9 cellular contexts compared by ENCODE assay signal in genomic region chr4:38523524-38524448, GRCh38.
DNase-seq lines count a peak whose midpoint lies in the region; ATAC-seq and TF ChIP-seq lines count a peak whose summit lies in the region.
"Had no signal": no experiment of that assay in that cellular context is flagged by ENCODE, and none has a peak within 500 bp of the region (broad histone marks: within the 10 kb centered on the region; RNA-seq: fewer than 3 reads in every experiment).

No MANE protein-coding gene starts in this region.

- WGBS in transverse colon (ENCODE audit: low coverage in 1 of 2), 2 donors: 68 to 71% methylated on average over 8 to 16 of the region's 16 CpGs

- in situ Hi-C loops in transverse colon (cut with MboI; ENCODE audit: low pct_ligation_motif_present in 1 of 4, low pct_unique_long_range_greater_than_20kb in 1 of 4, low sequenced_read_pairs in 3 of 4): no loop called here

- H3K4me3 Mint-ChIP-seq in activated naive CD8-positive, alpha-beta T cell: no peak overlapping the region
- no peak overlapping the region for H3K4me3 Mint-ChIP-seq in activated naive CD8-positive, alpha-beta T cell treated with anti-CD3 and anti-CD28 coated beads for 36 hours
- H3K4me3 Mint-ChIP-seq in immature natural killer cell: peak overlapping the region; percentile 36 to 86 (median 74)
- H3K4me3 Mint-ChIP-seq: neural crest cell had no signal

- H3K27ac ChIP-seq in transverse colon: no peak overlapping the region

- peaks cover 0 to 6% (median 3%) of the 10 kb centered on the region in 4 donors for H3K4me1 ChIP-seq in transverse colon

- peak overlapping the region; percentile 61 for H3K27ac Mint-ChIP-seq in activated naive CD8-positive, alpha-beta T cell
- no peak overlapping the region for H3K27ac Mint-ChIP-seq in activated naive CD8-positive, alpha-beta T cell treated with anti-CD3 and anti-CD28 coated beads for 36 hours
- H3K27ac Mint-ChIP-seq in immature natural killer cell: peak overlapping the region; percentile 12 to 84 (median 74)

- H3K36me3 Mint-ChIP-seq in activated naive CD8-positive, alpha-beta T cell: peaks cover 15% of the 10 kb centered on the region
- H3K36me3 Mint-ChIP-seq in activated naive CD8-positive, alpha-beta T cell treated with anti-CD3 and anti-CD28 coated beads for 36 hours: peaks cover 14% of the 10 kb centered on the region
- H3K36me3 Mint-ChIP-seq in immature natural killer cell: peaks cover 4 to 26% (median 12%) of the 10 kb centered on the region in 3 donors

- H3K27me3 ChIP-seq in transverse colon: no peaks in the 10 kb centered on the region

- H3K9me3 Mint-ChIP-seq in activated naive CD8-positive, alpha-beta T cell (ENCODE audit: low read depth): no peaks in the 10 kb centered on the region
- H3K9me3 Mint-ChIP-seq in activated naive CD8-positive, alpha-beta T cell treated with anti-CD3 and anti-CD28 coated beads for 36 hours: peaks cover 3% of the 10 kb centered on the region
- no peaks in the 10 kb centered on the region for H3K9me3 Mint-ChIP-seq in immature natural killer cell

- no peaks in the 10 kb centered on the region for H3K36me3 ChIP-seq in transverse colon

- TF ChIP-seq CTCF in transverse colon (IDR thresholded peaks at IDR 0.05): no peak

- intact Hi-C loops in transverse colon (cut with DNase I; ENCODE audit: low total_unique reads): no loop called here

- no peaks in the 10 kb centered on the region for H3K27me3 Mint-ChIP-seq in activated naive CD8-positive, alpha-beta T cell
- no peaks in the 10 kb centered on the region for H3K27me3 Mint-ChIP-seq in activated naive CD8-positive, alpha-beta T cell treated with anti-CD3 and anti-CD28 coated beads for 36 hours
- peaks cover 3 to 9% (median 8%) of the 10 kb centered on the region in 3 donors for H3K27me3 Mint-ChIP-seq in immature natural killer cell (ENCODE audit: low read depth in 3 of 3)

- no peak for TF ChIP-seq EP300 in transverse colon (IDR thresholded peaks at IDR 0.05; ENCODE audit: low read depth)

- H3K4me1 Mint-ChIP-seq in activated naive CD8-positive, alpha-beta T cell (ENCODE audit: low read depth): peaks cover 26% of the 10 kb centered on the region
- H3K4me1 Mint-ChIP-seq in activated naive CD8-positive, alpha-beta T cell treated with anti-CD3 and anti-CD28 coated beads for 36 hours: peaks cover 14% of the 10 kb centered on the region
- peaks cover 14 to 30% of the 10 kb centered on the region in 2 donors for H3K4me1 Mint-ChIP-seq in immature natural killer cell

- ATAC-seq in HG03159 (IDR thresholded peaks at IDR 0.05; ENCODE audit: unreplicated experiment) (peak; percentile 96), SK-N-SH treated with all-trans-retinoic acid at 6 μM for 48 hours (no peak)

- no peaks in the 10 kb centered on the region for H3K9me3 ChIP-seq in transverse colon

- DNase-seq in activated naive CD8-positive, alpha-beta T cell treated with anti-CD3 and anti-CD28 coated beads for 36 hours: no peak
- DNase-seq in activated CD4-positive, CD25-positive, alpha-beta regulatory T cell treated with anti-CD3 and anti-CD28 coated beads, Interleukin-2, amount 50 U/mL, for 16 hours (ENCODE audit: low read depth, low spot score): peak; percentile 22
- peak; percentile 44 to 71 (median 50) for DNase-seq in immature natural killer cell
- no peak for DNase-seq in transverse colon
- DNase-seq in OCI-M2 (lab: John Stamatoyannopoulos, UW; ENCODE audit: unreplicated experiment): no peak

- H3K4me3 ChIP-seq in transverse colon: no peak overlapping the region

- no peak for TF ChIP-seq POLR2A in transverse colon (IDR thresholded peaks at IDR 0.05)

TF ChIP-seq in SK-N-SH treated with all-trans-retinoic acid at 6 μM for 48 hours, 23 proteins besides CTCF, POLR2A, EP300 and RAD21:
- TF ChIP-seq GLIS3 (CRISPR knock-in tag; IDR thresholded peaks at IDR 0.05) (no peak), CSDC2 (CRISPR knock-in tag; IDR thresholded peaks at IDR 0.05) (no peak), ZFP30 (CRISPR knock-in tag; IDR thresholded peaks at IDR 0.05) (no peak), ZNF565 (CRISPR knock-in tag; conservative IDR thresholded peaks at IDR 0.05; ENCODE audit: low read depth) (no peak), OSR1 (CRISPR knock-in tag; IDR thresholded peaks at IDR 0.05) (no peak), ZNF70 (CRISPR knock-in tag; IDR thresholded peaks at IDR 0.05) (no peak), PPARA (CRISPR knock-in tag; IDR thresholded peaks at IDR 0.05; ENCODE audit: borderline replicate concordance) (no peak), ZNF8 (CRISPR knock-in tag; IDR thresholded peaks at IDR 0.05) (no peak), POU6F1 (CRISPR knock-in tag; IDR thresholded peaks at IDR 0.05; ENCODE audit: borderline replicate concordance, low read depth) (no peak), BACH2 (CRISPR knock-in tag; IDR thresholded peaks at IDR 0.05; ENCODE audit: borderline replicate concordance) (no peak), CREB5 (CRISPR knock-in tag; IDR thresholded peaks at IDR 0.05; ENCODE audit: low read depth) (no peak), SNAI2 (CRISPR knock-in tag; IDR thresholded peaks at IDR 0.05) (no peak), ARNTL (CRISPR knock-in tag; IDR thresholded peaks at IDR 0.05; ENCODE audit: borderline replicate concordance, low read depth) (no peak), TOX (CRISPR knock-in tag; IDR thresholded peaks at IDR 0.05; ENCODE audit: borderline replicate concordance) (no peak), TSHZ2 (CRISPR knock-in tag; IDR thresholded peaks at IDR 0.05) (no peak), ISL1 (CRISPR knock-in tag; IDR thresholded peaks at IDR 0.05) (no peak)

Comparison
In these comparisons a context has a peak if more than half of its experiments do, and no peak if none do; other contexts are left out.
1. H3K4me3 Mint-ChIP-seq: peak in immature natural killer cell (5 of 5); none in activated naive CD8-positive, alpha-beta T cell (single experiment) and activated naive CD8-positive, alpha-beta T cell treated with anti-CD3 and anti-CD28 coated beads for 36 hours (single experiment).
2. DNase-seq: peak in activated CD4-positive, CD25-positive, alpha-beta regulatory T cell treated with anti-CD3 and anti-CD28 coated beads, Interleukin-2, amount 50 U/mL, for 16 hours (single experiment) and immature natural killer cell (3 of 3); none in activated naive CD8-positive, alpha-beta T cell treated with anti-CD3 and anti-CD28 coated beads for 36 hours (single experiment), transverse colon (single experiment) and OCI-M2 (single experiment).